Comparison of ENCODE assay signal across 26 cellular contexts in the genomic region with DNA sequence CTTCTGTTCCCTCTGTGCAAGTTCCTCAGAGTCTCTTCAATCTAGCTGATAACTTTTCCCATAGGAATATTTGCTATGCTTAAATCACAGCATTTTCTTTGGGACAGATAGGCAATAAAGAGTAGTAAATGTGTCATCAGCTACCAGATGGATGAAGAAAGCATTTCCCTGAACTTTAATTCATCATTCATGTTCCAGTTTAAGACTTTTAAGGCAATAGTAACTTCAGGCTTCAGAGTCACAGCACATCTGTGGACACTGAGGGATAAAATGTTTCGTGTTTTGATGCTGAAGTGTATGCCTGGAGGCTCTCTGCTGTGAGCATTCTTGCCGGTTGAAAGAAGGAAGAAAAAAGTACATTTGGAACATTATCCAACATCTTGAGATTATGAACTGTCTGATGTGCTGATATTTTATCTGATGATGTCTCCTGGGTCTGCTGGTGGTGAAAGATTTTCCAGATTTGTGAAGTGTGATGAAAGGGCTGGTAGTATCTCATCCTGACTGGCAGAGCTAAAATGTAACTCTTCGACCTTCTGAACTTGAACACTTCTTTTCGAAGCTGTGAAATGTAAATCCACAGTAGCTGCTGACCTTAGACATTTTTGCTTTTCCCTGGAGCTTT.
DNase-seq lines count a peak whose midpoint lies in the region; ATAC-seq and TF ChIP-seq lines count a peak whose summit lies in the region.
"Had no signal": no experiment of that assay in that cellular context is flagged by ENCODE, and none has a peak within 500 bp of the region (broad histone marks: within the 10 kb centered on the region; RNA-seq: fewer than 3 reads in every experiment).

No MANE protein-coding gene starts in this region.

- H3K27ac ChIP-seq in IMR-90 (ENCODE audit: insufficient read depth, low read length) (no peak overlapping the region; the same call in 1 of the 2 replicates), trophoblast cell (ENCODE audit: low read depth, low read length) (no peak overlapping the region)
- H3K27ac ChIP-seq: body of pancreas, esophagus squamous epithelium, right lobe of liver, SJSA1 had no signal

- ATAC-seq in IMR-90 (ENCODE audit: low read depth) (peak; percentile 36), GM21528 (IDR thresholded peaks at IDR 0.05; ENCODE audit: low FRiP score, unreplicated experiment) (no peak), HG03439 (IDR thresholded peaks at IDR 0.05; ENCODE audit: unreplicated experiment) (no peak), HG02610 (IDR thresholded peaks at IDR 0.05; ENCODE audit: unreplicated experiment) (no peak)
- ATAC-seq: activated CD8-positive, alpha-beta T cell treated with anti-CD3 and anti-CD28 coated beads, Interleukin-2, amount 10 ng/mL, durations not matched to agents 7 days and 5 days; mucosa of descending colon had no signal

- in situ Hi-C loops in IMR-90 (cut with MboI; ENCODE audit: low sequenced_read_pairs) = loop anchor here (10.0 kb wide), 1 partner anchor 197 kb away; no protein-coding TSS in a partner anchor

- H2BK15ac ChIP-seq in IMR-90 (ENCODE audit: low read depth, low read length) = no peak overlapping the region

- H3K9me1 ChIP-seq in IMR-90 (ENCODE audit: insufficient read depth, low read length) = peaks cover 4% of the 10 kb centered on the region; the same call in 1 of the 2 replicates

- H2AK9ac ChIP-seq in IMR-90 (replicated peaks; ENCODE audit: low read depth, low read length, poor library complexity) = no peak overlapping the region

- POLR2A ChIA-PET in BJ (lab: Charles Lee) (interaction anchor here (0.6 kb wide), 2 partner anchors 13 to 98 kb away, joined by 3 to 6 read pairs; no protein-coding TSS in a partner anchor), IMR-90 (lab: Charles Lee; ENCODE audit: unreplicated experiment) (no interaction called here)

- CTCF ChIA-PET in BJ (lab: Yijun Ruan, JAX) (interaction anchor here (0.8 to 3.8 kb wide), 4 partner anchors 13 to 213 kb away, joined by 3 to 16 read pairs (median 6); no protein-coding TSS in a partner anchor), IMR-90 (lab: Yijun Ruan, JAX) (no interaction called here)

- H2BK20ac ChIP-seq in IMR-90 (ENCODE audit: low read depth, low read length) = 0 out of 2 replicates have a peak overlapping the region, but pooled peaks have one; percentile 16

- no peak overlapping the region for H3K4me2 ChIP-seq in IMR-90 (ENCODE audit: low read depth, low read length)
- H3K4me2 ChIP-seq in trophoblast cell (ENCODE audit: low read length) = no peak overlapping the region

- H2BK12ac ChIP-seq in trophoblast cell (ENCODE audit: low read length) = no peak overlapping the region

- H3K4ac ChIP-seq in IMR-90 (ENCODE audit: low read depth, low read length) = no peak overlapping the region
- H3K4ac ChIP-seq in trophoblast cell (ENCODE audit: low read depth, low read length) = no peak overlapping the region

- BruUV-seq in IMR-90 (replicated peaks; lab: Mats Ljungman, UMichigan) = no TSS peak

- peaks cover 13 to 15% of the 10 kb centered on the region in 2 experiments; a peak in 3 of 4 replicates for H3K79me1 ChIP-seq in IMR-90 (ENCODE audit: low read depth in 1 of 2, low read length in 2 of 2)
- H3K79me1 ChIP-seq in trophoblast cell (ENCODE audit: low read length) = peaks cover 11% of the 10 kb centered on the region

- H3K9me3 ChIP-seq in IMR-90 (ENCODE audit: control insufficient read depth, insufficient read depth, low read length) (no peaks in the 10 kb centered on the region), trophoblast cell (ENCODE audit: insufficient read depth, low read depth, low read length) (no peaks in the 10 kb centered on the region)
- H3K9me3 ChIP-seq: body of pancreas, esophagus squamous epithelium, mucosa of descending colon, right lobe of liver, SJSA1 had no signal

- peaks cover 7% of the 10 kb centered on the region for H3K4me1 ChIP-seq in IMR-90 (ENCODE audit: control insufficient read depth, insufficient read depth, low read length)
- peaks cover 5 to 21% of the 10 kb centered on the region in 2 experiments for H3K4me1 ChIP-seq in trophoblast cell (ENCODE audit: control insufficient read depth in 1 of 2, insufficient read depth in 2 of 2, low read length in 2 of 2)
- H3K4me1 ChIP-seq: right lobe of liver had no signal

- H3K27me3 ChIP-seq in BJ (ENCODE audit: control insufficient read depth, insufficient read depth, low read length) = no peaks in the 10 kb centered on the region
- no peaks in the 10 kb centered on the region for H3K27me3 ChIP-seq in IMR-90 (ENCODE audit: control insufficient read depth, insufficient read depth, low read length)
- H3K27me3 ChIP-seq in trophoblast cell (ENCODE audit: insufficient read depth, low read length) = no peaks in the 10 kb centered on the region
- H3K27me3 ChIP-seq: body of pancreas, right lobe of liver, SJSA1 had no signal

- no peak overlapping the region for H3K14ac ChIP-seq in IMR-90 (replicated peaks; ENCODE audit: low read depth, low read length)
- no peak overlapping the region for H3K14ac ChIP-seq in trophoblast cell (ENCODE audit: low read length)

- no peak overlapping the region for H2AK5ac ChIP-seq in IMR-90 (ENCODE audit: low read depth, low read length)
- H2AK5ac ChIP-seq in trophoblast cell (ENCODE audit: low read length) = no peak overlapping the region

- TF ChIP-seq CTCF in BJ (IDR thresholded peaks at IDR 0.05; ENCODE audit: insufficient read depth, low read depth, low read length) (no peak), IMR-90 (conservative IDR thresholded peaks at IDR 0.05; ENCODE audit: low read depth, low read length) (no peak)

- H3K4me3 ChIP-seq in BJ (ENCODE audit: low read depth, low read length) (no peak overlapping the region), IMR-90 (ENCODE audit: insufficient read depth, low read depth, low read length) (no peak overlapping the region), trophoblast cell (ENCODE audit: low read depth, low read length) (no peak overlapping the region)
- H3K4me3 ChIP-seq: body of pancreas, esophagus squamous epithelium, mucosa of descending colon, right lobe of liver, SJSA1 had no signal

- H3K36me3 ChIP-seq in BJ (ENCODE audit: control insufficient read depth, insufficient read depth, low read length) (peaks cover 10% of the 10 kb centered on the region), IMR-90 (ENCODE audit: control insufficient read depth, insufficient read depth, low read length) (no peaks in the 10 kb centered on the region), trophoblast cell (ENCODE audit: control insufficient read depth in 1 of 2, insufficient read depth in 2 of 2, low read length in 2 of 2) (no peaks in the 10 kb centered on the region)
- H3K36me3 ChIP-seq: esophagus squamous epithelium, right lobe of liver, SJSA1 had no signal

- TF ChIP-seq RAD21 in IMR-90 (IDR thresholded peaks at IDR 0.05; ENCODE audit: low read length) = no peak

- dilution Hi-C loops in IMR-90 (cut with HindIII; ENCODE audit: low sequenced_read_pairs, unreplicated experiment) = no loop called here

- H3K79me2 ChIP-seq in trophoblast cell (ENCODE audit: control insufficient read depth, insufficient read depth, low read length, poor library complexity) = no peaks in the 10 kb centered on the region

- H2AFZ ChIP-seq in IMR-90 (replicated peaks; ENCODE audit: low read length, poor library complexity) (no peak overlapping the region), trophoblast cell (ENCODE audit: insufficient read depth, low read length, poor library complexity) (no peak overlapping the region)

- intact Hi-C loops in IMR-90 (cut with micrococcal nuclease) = loop anchor here (5.0 kb wide), 1 partner anchor 135 kb away; the partner anchor contains the start of gene DCLK2

- WGBS in IMR-90 (ENCODE audit: extremely low coverage in 2 of 2, insufficient read length in 1 of 2), 2 experiments = no CpG with 5 or more reads among the region's 4 CpGs
- no CpG with 5 or more reads among the region's 4 CpGs for WGBS in trophoblast cell (ENCODE audit: extremely low coverage, insufficient coverage, insufficient read length)

- DNase-seq in BJ (ENCODE audit: low read depth) (peak; percentile 92), IMR-90 (no peak), fibroblast of peridontal ligament (ENCODE audit: extremely low read depth) (peak; percentile 24), trophoblast cell (peak; percentile 64 to 93)
- DNase-seq in stimulated activated CD4-positive, alpha-beta T cell treated with anti-CD3 and anti-CD28 coated beads, Interleukin-2, amount 100 ng/mL, for 24 hours = no peak
- DNase-seq: activated CD4-positive, alpha-beta T cell treated with anti-CD3 and anti-CD28 coated beads for 1 hour; activated CD8-positive, alpha-beta T cell treated with anti-CD3 and anti-CD28 coated beads, Interleukin-2, amount 10 ng/mL, durations not matched to agents 7 days and 5 days; activated gamma-delta T cell; activated T-cell treated with anti-CD3 and anti-CD28 coated beads for 4 hours; body of pancreas; CD8-positive, alpha-beta memory T cell; esophagus squamous epithelium; GDM1; H7; head of caudate nucleus; mucosa of descending colon; NCI-H1092 treated with DMSO at 0.1 percent for 48 hours; NCI-H1930; NCI-H526 treated with DMSO at 0.1 percent for 48 hours; posterior cingulate gyrus; right lobe of liver; stimulated activated CD4-positive, alpha-beta T cell treated with anti-CD3 and anti-CD28 coated beads, Interleukin-15, amount 100 ng/mL, for 24 hours had no signal

- TF ChIP-seq POLR2A in IMR-90 (IDR thresholded peaks at IDR 0.05; ENCODE audit: low read depth, low read length) = no peak

- H4K91ac ChIP-seq in IMR-90 (ENCODE audit: insufficient read depth, low read depth, low read length) = peak overlapping the region; percentile 26; the same call in 1 of the 2 replicates
- no peak overlapping the region for H4K91ac ChIP-seq in trophoblast cell (ENCODE audit: low read depth, low read length)

- H2BK120ac ChIP-seq in IMR-90 (ENCODE audit: low read depth, low read length) = peak overlapping the region; percentile 41; the same call in 1 of the 2 replicates
- H2BK120ac ChIP-seq in trophoblast cell (ENCODE audit: insufficient read depth, low read length, poor library complexity) = no peak overlapping the region

- H4K12ac ChIP-seq in trophoblast cell (ENCODE audit: low read depth, low read length) = no peak overlapping the region

- H4K20me1 ChIP-seq in IMR-90 (ENCODE audit: insufficient read depth, low read length) = no peaks in the 10 kb centered on the region

- H3K9ac ChIP-seq in IMR-90 (ENCODE audit: low read depth, low read length) = no peak overlapping the region
- no peak overlapping the region for H3K9ac ChIP-seq in trophoblast cell (ENCODE audit: low read length)

- H4K5ac ChIP-seq in IMR-90 (ENCODE audit: low read depth, low read length) = peak overlapping the region; percentile 49; the same call in 1 of the 2 replicates

- H4K8ac ChIP-seq in IMR-90 (ENCODE audit: low read depth in 2 of 2, low read length in 2 of 2) = peak overlapping the region in 1 of 2 experiments; percentile 37; a peak in 3 of 4 replicates
- H4K8ac ChIP-seq in trophoblast cell (ENCODE audit: low read depth, low read length) = no peak overlapping the region

- H3K18ac ChIP-seq in IMR-90 (ENCODE audit: low read depth, low read length) (peak overlapping the region; percentile 17; the same call in 1 of the 2 replicates), trophoblast cell (ENCODE audit: low read length) (no peak overlapping the region)

- H3K23ac ChIP-seq in IMR-90 (ENCODE audit: low read depth, low read length) (0 out of 2 replicates have a peak overlapping the region, but pooled peaks have one; percentile 5), trophoblast cell (ENCODE audit: low read length) (no peak overlapping the region)

- H2BK5ac ChIP-seq in IMR-90 (ENCODE audit: low read depth, low read length, poor library complexity, severe bottlenecking) (peak overlapping the region; percentile 1), trophoblast cell (ENCODE audit: low read depth, low read length, poor library complexity) (no peak overlapping the region)

- no peak overlapping the region for H3K56ac ChIP-seq in IMR-90 (ENCODE audit: extremely low read depth, insufficient read depth, low read length)

Comparison
In these comparisons a context has a peak if more than half of its experiments do, and no peak if none do; other contexts are left out.
1. DNase-seq: peak in BJ (single experiment), fibroblast of peridontal ligament (single experiment) and trophoblast cell (2 of 2); none in IMR-90 (single experiment) and stimulated activated CD4-positive, alpha-beta T cell treated with anti-CD3 and anti-CD28 coated beads, Interleukin-2, amount 100 ng/mL, for 24 hours (0 of 2).